21 cellular contexts compared by ENCODE assay signal in the genomic region with DNA sequence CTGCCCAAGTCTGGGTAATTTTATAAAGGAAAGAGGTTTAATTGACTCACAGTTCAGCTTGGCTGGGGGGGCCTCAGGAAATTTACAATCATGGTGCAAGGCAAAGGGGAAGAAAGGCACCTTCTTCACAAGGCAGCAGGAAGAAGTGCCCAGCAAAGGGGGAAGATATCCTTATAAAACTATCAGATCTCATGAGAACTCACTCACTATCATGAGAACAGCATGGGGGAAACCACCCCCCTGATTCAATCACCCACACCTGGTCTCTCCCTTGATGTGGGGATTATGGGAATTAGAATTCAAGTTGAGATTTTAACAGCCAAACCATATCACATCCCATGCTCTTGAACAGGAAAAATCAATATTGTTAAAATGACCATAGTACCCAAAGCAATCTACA.
DNase-seq lines count a peak whose midpoint lies in the region; ATAC-seq and TF ChIP-seq lines count a peak whose summit lies in the region.
"Had no signal": no experiment of that assay in that cellular context is flagged by ENCODE, and none has a peak within 500 bp of the region (broad histone marks: within the 10 kb centered on the region; RNA-seq: fewer than 3 reads in every experiment).

No MANE protein-coding gene starts in this region.

- peak; percentile 51 for DNase-seq in activated CD4-positive, alpha-beta T cell treated with anti-CD3 and anti-CD28 coated beads, Interleukin-2, amount 10 ng/mL, durations not matched to agents 24 days and 14 days
- no peak for DNase-seq in activated CD4-positive, alpha-beta T cell treated with anti-CD3 and anti-CD28 coated beads for 4 hours
- DNase-seq in DND-41 (peak; percentile 35), NCI-H2227 treated with DMSO at 0.1 percent for 48 hours (lab: John Stamatoyannopoulos, UW) (no peak), T-helper 9 cell (no peak)
- no peak for DNase-seq in activated T-helper 1 cell treated with anti-CD3 and anti-CD28 coated beads, Interleukin-12 subunit alpha, Interleukin-12 subunit beta, Interleukin-2, Interleukin-4 antibody, amounts not matched to agents 30 ng/mL and 10 ng/mL and 1 ng/mL, durations not matched to agents 14 hours and 24 hours and 36 hours (ENCODE audit: low spot score)
- DNase-seq: 8988T; ACHN; BE2C; C1 segment of cervical spinal cord; Caco-2; Calu3; CD4-positive, alpha-beta T cell; CD8-positive, alpha-beta T cell; DMS79 treated with DMSO at 0.1 percent for 48 hours; EL; GDM1 had no signal

- no peak overlapping the region for H3K27ac Mint-ChIP-seq in activated CD4-positive, alpha-beta T cell treated with anti-CD3 and anti-CD28 coated beads, Interleukin-2, amount 10 ng/mL, durations not matched to agents 24 days and 14 days
- peak overlapping the region; percentile 27 for H3K27ac Mint-ChIP-seq in activated T-helper 1 cell treated with anti-CD3 and anti-CD28 coated beads, Interleukin-12 subunit alpha, Interleukin-12 subunit beta, Interleukin-2, Interleukin-4 antibody, amounts not matched to agents 30 ng/mL and 10 ng/mL and 1 ng/mL, durations not matched to agents 14 hours and 24 hours and 36 hours
- H3K27ac Mint-ChIP-seq: CD4-positive, alpha-beta T cell had no signal

- H3K36me3 Mint-ChIP-seq in activated CD4-positive, alpha-beta T cell treated with anti-CD3 and anti-CD28 coated beads, Interleukin-2, amount 10 ng/mL, durations not matched to agents 24 days and 14 days (ENCODE audit: low read depth): peaks cover 65% of the 10 kb centered on the region
- peaks cover 53% of the 10 kb centered on the region for H3K36me3 Mint-ChIP-seq in activated T-helper 1 cell treated with anti-CD3 and anti-CD28 coated beads, Interleukin-12 subunit alpha, Interleukin-12 subunit beta, Interleukin-2, Interleukin-4 antibody, amounts not matched to agents 30 ng/mL and 10 ng/mL and 1 ng/mL, durations not matched to agents 14 hours and 24 hours and 36 hours (ENCODE audit: low read depth)

- ATAC-seq in DND-41 (ENCODE audit: insufficient read depth, low read depth) (peak; percentile 56; the same call in 2 of the 3 replicates), GM21381 (IDR thresholded peaks at IDR 0.05; ENCODE audit: unreplicated experiment) (no peak)
- ATAC-seq: CD8-positive, alpha-beta T cell; GM12878 had no signal

- H3K27ac ChIP-seq in C4-2B (peak overlapping the region; percentile 63; the same call in 1 of the 2 replicates), DND-41 (ENCODE audit: low read length) (peak overlapping the region; percentile 8; the same call in 1 of the 2 replicates)
- H3K27ac ChIP-seq: BLaER1 had no signal

- peaks cover 3% of the 10 kb centered on the region for H3K36me3 ChIP-seq in DND-41 (ENCODE audit: insufficient read depth, low read length)
- H3K36me3 ChIP-seq: BE2C, BLaER1 had no signal

- H3K9me3 Mint-ChIP-seq in activated CD4-positive, alpha-beta T cell treated with anti-CD3 and anti-CD28 coated beads, Interleukin-2, amount 10 ng/mL, durations not matched to agents 24 days and 14 days: peaks cover 33% of the 10 kb centered on the region
- H3K9me3 Mint-ChIP-seq in activated T-helper 1 cell treated with anti-CD3 and anti-CD28 coated beads, Interleukin-12 subunit alpha, Interleukin-12 subunit beta, Interleukin-2, Interleukin-4 antibody, amounts not matched to agents 30 ng/mL and 10 ng/mL and 1 ng/mL, durations not matched to agents 14 hours and 24 hours and 36 hours: peaks cover 73% of the 10 kb centered on the region

- intact Hi-C loops in activated CD4-positive, alpha-beta T cell treated with anti-CD3 and anti-CD28 coated beads, Interleukin-2, amount 10 ng/mL, durations not matched to agents 24 days and 14 days (cut with micrococcal nuclease): no loop called here
- intact Hi-C loops in activated T-helper 1 cell treated with anti-CD3 and anti-CD28 coated beads, Interleukin-12 subunit alpha, Interleukin-12 subunit beta, Interleukin-2, Interleukin-4 antibody, amounts not matched to agents 30 ng/mL and 10 ng/mL and 1 ng/mL, durations not matched to agents 14 hours and 24 hours and 36 hours (cut with micrococcal nuclease): no loop called here

- peaks cover 19% of the 10 kb centered on the region for H3K4me1 Mint-ChIP-seq in activated CD4-positive, alpha-beta T cell treated with anti-CD3 and anti-CD28 coated beads, Interleukin-2, amount 10 ng/mL, durations not matched to agents 24 days and 14 days
- H3K4me1 Mint-ChIP-seq in activated T-helper 1 cell treated with anti-CD3 and anti-CD28 coated beads, Interleukin-12 subunit alpha, Interleukin-12 subunit beta, Interleukin-2, Interleukin-4 antibody, amounts not matched to agents 30 ng/mL and 10 ng/mL and 1 ng/mL, durations not matched to agents 14 hours and 24 hours and 36 hours (ENCODE audit: low read depth): peaks cover 19% of the 10 kb centered on the region

- no peak overlapping the region for H2AFZ ChIP-seq in DND-41 (ENCODE audit: low read depth, low read length)

- H3K4me2 ChIP-seq in DND-41 (ENCODE audit: insufficient read depth, low read length): no peak overlapping the region
- H3K4me2 ChIP-seq: BLaER1 had no signal

- no peaks in the 10 kb centered on the region for H3K27me3 Mint-ChIP-seq in activated CD4-positive, alpha-beta T cell treated with anti-CD3 and anti-CD28 coated beads, Interleukin-2, amount 10 ng/mL, durations not matched to agents 24 days and 14 days
- no peaks in the 10 kb centered on the region for H3K27me3 Mint-ChIP-seq in activated T-helper 1 cell treated with anti-CD3 and anti-CD28 coated beads, Interleukin-12 subunit alpha, Interleukin-12 subunit beta, Interleukin-2, Interleukin-4 antibody, amounts not matched to agents 30 ng/mL and 10 ng/mL and 1 ng/mL, durations not matched to agents 14 hours and 24 hours and 36 hours (ENCODE audit: insufficient read depth)
- H3K27me3 Mint-ChIP-seq: CD4-positive, alpha-beta T cell had no signal

- no peak overlapping the region for H3K4me3 Mint-ChIP-seq in activated CD4-positive, alpha-beta T cell treated with anti-CD3 and anti-CD28 coated beads, Interleukin-2, amount 10 ng/mL, durations not matched to agents 24 days and 14 days
- no peak overlapping the region for H3K4me3 Mint-ChIP-seq in activated T-helper 1 cell treated with anti-CD3 and anti-CD28 coated beads, Interleukin-12 subunit alpha, Interleukin-12 subunit beta, Interleukin-2, Interleukin-4 antibody, amounts not matched to agents 30 ng/mL and 10 ng/mL and 1 ng/mL, durations not matched to agents 14 hours and 24 hours and 36 hours
- H3K4me3 Mint-ChIP-seq: CD4-positive, alpha-beta T cell; CD8-positive, alpha-beta T cell had no signal

- no peaks in the 10 kb centered on the region for H3K27me3 ChIP-seq in DND-41 (ENCODE audit: insufficient read depth, low read length, poor library complexity)
- H3K27me3 ChIP-seq: BE2C, BLaER1 had no signal

- peaks cover 33% of the 10 kb centered on the region for H3K9me3 ChIP-seq in DND-41 (ENCODE audit: insufficient read depth, low read length, severe bottlenecking)
- H3K9me3 ChIP-seq: BE2C had no signal

- no peaks in the 10 kb centered on the region for H4K20me1 ChIP-seq in DND-41 (ENCODE audit: insufficient read depth, low read length)
- H4K20me1 ChIP-seq: BLaER1 had no signal

- H3K9ac ChIP-seq in DND-41 (ENCODE audit: low read depth, low read length): no peak overlapping the region
- H3K9ac ChIP-seq: BLaER1 had no signal

- no peaks in the 10 kb centered on the region for H3K79me2 ChIP-seq in DND-41 (ENCODE audit: insufficient read depth, low read length)

- peaks cover 12% of the 10 kb centered on the region for H3K4me1 ChIP-seq in DND-41 (ENCODE audit: insufficient read depth, low read length)
- H3K4me1 ChIP-seq: BE2C, BLaER1 had no signal

- no peak overlapping the region for H3K4me3 ChIP-seq in DND-41 (ENCODE audit: low read depth in 1 of 2, low read length in 2 of 2)
- H3K4me3 ChIP-seq: BLaER1, GM12878 had no signal

- TF ChIP-seq CTCF in C4-2B (conservative IDR thresholded peaks at IDR 0.05): no peak
- no peak for TF ChIP-seq CTCF in DND-41 (IDR thresholded peaks at IDR 0.05; ENCODE audit: borderline replicate concordance, extremely low read depth, low read length, poor library complexity, severe bottlenecking)

Comparison
In these comparisons a context has a peak if more than half of its experiments do, and no peak if none do; other contexts are left out.
1. DNase-seq: peak in activated CD4-positive, alpha-beta T cell treated with anti-CD3 and anti-CD28 coated beads, Interleukin-2, amount 10 ng/mL, durations not matched to agents 24 days and 14 days (single experiment) and DND-41 (single experiment); none in activated CD4-positive, alpha-beta T cell treated with anti-CD3 and anti-CD28 coated beads for 4 hours (0 of 2), activated T-helper 1 cell treated with anti-CD3 and anti-CD28 coated beads, Interleukin-12 subunit alpha, Interleukin-12 subunit beta, Interleukin-2, Interleukin-4 antibody, amounts not matched to agents 30 ng/mL and 10 ng/mL and 1 ng/mL, durations not matched to agents 14 hours and 24 hours and 36 hours (single experiment), NCI-H2227 treated with DMSO at 0.1 percent for 48 hours (single experiment) and T-helper 9 cell (single experiment).